8 cellular contexts compared by ENCODE assay signal in genomic region chr2:69798466-69798908, GRCh38. TPM values are rescaled to one million over a fixed set of nuclear protein-coding genes. Genes with fewer than 3 reads are reported as not detected.
DNase-seq lines count a peak whose midpoint lies in the region; TF ChIP-seq lines count a peak whose summit lies in the region.

No MANE protein-coding gene starts in this region.

- peak overlapping the region; percentile 60 for H2AFZ ChIP-seq in osteoblast (ENCODE audit: low read length)

- H3K9me3 ChIP-seq in esophagus (ENCODE audit: control insufficient read depth in 2 of 2, insufficient read depth in 1 of 2, low read depth in 1 of 2, low read length in 1 of 2) (no peaks in the 10 kb centered on the region), osteoblast (ENCODE audit: low read depth, low read length) (no peaks in the 10 kb centered on the region)

- H3K79me2 ChIP-seq in osteoblast (ENCODE audit: insufficient read depth, low read length) = no peaks in the 10 kb centered on the region

- H3K27ac ChIP-seq in esophagus (ENCODE audit: low read depth in 2 of 2, low read length in 1 of 2) (peak overlapping the region; percentile 12 to 61), osteoblast (ENCODE audit: low read depth, low read length) (peak overlapping the region; percentile 78)

- no peaks in the 10 kb centered on the region for H4K20me1 ChIP-seq in osteoblast (ENCODE audit: insufficient read depth, low read length)

- no peak for TF ChIP-seq CTCF in GM12865 (IDR thresholded peaks at IDR 0.05; ENCODE audit: insufficient read depth, low read depth, low read length, missing control alignments)
- no peak for TF ChIP-seq CTCF in osteoblast (IDR thresholded peaks at IDR 0.05; ENCODE audit: extremely low read depth, low read depth, low read length)

- H3K4me3 ChIP-seq in GM12865 (ENCODE audit: low read depth, low read length) = peak overlapping the region; percentile 42
- peak overlapping the region; percentile 11 to 32 for H3K4me3 ChIP-seq in esophagus (ENCODE audit: low read depth in 1 of 2, low read length in 2 of 2)
- peak overlapping the region; percentile 66 for H3K4me3 ChIP-seq in osteoblast (ENCODE audit: insufficient read depth, low read length)

- DNase-seq in GM12865 (ENCODE audit: low read depth) (no peak), M059J (ENCODE audit: low read depth) (peak; percentile 77), osteoblast (ENCODE audit: insufficient read length, low spot score, missing footprints) (peak; percentile 27), NCI-H1436 treated with DMSO at 0.1 percent for 48 hours (lab: John Stamatoyannopoulos, UW) (no peak), GM19240 (ENCODE audit: insufficient read length, low spot score) (no peak), UCSD-AML1 (lab: John Stamatoyannopoulos, UW; ENCODE audit: unreplicated experiment) (no peak), mesenteric fat pad (ENCODE audit: low spot score) (no peak)

- WGBS in esophagus, 2 donors = 29 to 36% methylated on average over 7 of the region's 7 CpGs

- H3K27me3 ChIP-seq in esophagus (ENCODE audit: control insufficient read depth in 1 of 2, insufficient read depth in 2 of 2, low read length in 2 of 2) (no peaks in the 10 kb centered on the region), osteoblast (ENCODE audit: insufficient read depth, low read length) (no peaks in the 10 kb centered on the region)

- H3K4me2 ChIP-seq in osteoblast (ENCODE audit: insufficient read depth, low read length) = peak overlapping the region; percentile 81

- H3K36me3 ChIP-seq in esophagus (ENCODE audit: control insufficient read depth in 2 of 2, insufficient read depth in 2 of 2, low read length in 1 of 2) = peaks cover 0 to 4% of the 10 kb centered on the region in 2 donors
- no peaks in the 10 kb centered on the region for H3K36me3 ChIP-seq in osteoblast (ENCODE audit: insufficient read depth, low read length)

- H3K4me1 ChIP-seq in esophagus (ENCODE audit: control insufficient read depth in 2 of 2, insufficient read depth in 2 of 2, low read length in 1 of 2) (peaks cover 0 to 2% of the 10 kb centered on the region in 2 donors), osteoblast (ENCODE audit: insufficient read depth, low read length) (peaks cover 16% of the 10 kb centered on the region)

RNA-seq across cellular contexts. Expression of gene GMCL1, which starts 31.0 kb away (rescaled TPM):
- total RNA-seq in M059J (2014; rRNA removed; shearing (Covaris generic)) = 3.5 and 9.4 TPM in 2 replicates
- polyA plus RNA-seq in esophagus = 1 to 10 TPM; 3.6 to 5.7 TPM
- total RNA-seq in osteoblast (8.7 and 11.2 TPM in 2 replicates), mesenteric fat pad (26.5 TPM)

RNA-seq across cellular contexts. Expression of gene ANXA4, which starts 56.6 kb away (rescaled TPM):
- total RNA-seq in M059J (2014; rRNA removed; shearing (Covaris generic)) = 9.1 and 16.9 TPM in 2 replicates
- polyA plus RNA-seq in esophagus = 10 to 100 TPM; 25.7 to 57.0 TPM
- total RNA-seq in osteoblast = 38.4 and 43.9 TPM in 2 replicates
- total RNA-seq in mesenteric fat pad = 58.3 TPM

Comparison
In these comparisons a context has a peak if more than half of its experiments do, and no peak if none do; other contexts are left out.
1. DNase-seq: peak in M059J (single experiment) and osteoblast (single experiment); none in GM12865 (single experiment), NCI-H1436 treated with DMSO at 0.1 percent for 48 hours (single experiment), GM19240 (single experiment), UCSD-AML1 (single experiment) and mesenteric fat pad (single experiment).
2. Peak in every context shown above with its lines, with median percentiles within 50 percentile points of each other: H3K4me3 ChIP-seq.